Comparison of ENCODE assay signal across 1 cellular context in the genomic region with DNA sequence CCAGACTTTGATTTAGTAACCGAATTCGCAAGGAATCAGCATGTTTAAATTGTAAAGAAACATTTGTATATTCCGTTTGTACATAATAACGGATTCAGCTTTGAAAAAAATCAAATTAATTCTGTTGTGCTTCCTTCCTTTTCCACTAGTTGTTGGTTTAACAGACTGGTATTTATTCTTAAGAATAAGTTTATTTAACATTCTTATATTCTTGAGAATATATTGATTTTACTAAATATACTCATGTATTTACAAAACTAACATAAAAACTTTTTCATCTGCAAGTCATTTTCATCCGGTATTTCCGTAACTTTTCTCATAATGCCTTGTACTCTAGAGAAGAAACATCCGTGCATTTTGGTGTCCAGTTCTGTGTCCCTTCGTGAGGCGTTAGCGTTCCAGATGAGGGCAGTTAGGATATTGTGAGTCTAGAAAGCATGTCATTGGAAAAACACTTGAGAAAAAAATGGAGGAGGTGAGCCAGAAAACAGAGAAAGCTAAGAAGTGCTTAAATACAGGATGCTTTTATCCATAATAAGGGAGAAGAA.
TF ChIP-seq lines count a peak whose summit lies in the region.

No MANE protein-coding gene starts in this region.

TF ChIP-seq in H1, 55 proteins besides CTCF, POLR2A, EP300 and RAD21 (continued from another document):
- TF ChIP-seq CTBP2 (IDR thresholded peaks at IDR 0.05; ENCODE audit: borderline replicate concordance, insufficient read depth, insufficient read length, low read length) (no peak), BRCA1 (IDR thresholded peaks at IDR 0.05; ENCODE audit: low read depth, low read length) (no peak), SUZ12 (IDR thresholded peaks at IDR 0.05; ENCODE audit: low read length) (no peak), RNF2 (IDR thresholded peaks at IDR 0.05; ENCODE audit: borderline replicate concordance, low read depth, low read length, missing control alignments, poor library complexity, severe bottlenecking) (no peak), PHF8 (conservative IDR thresholded peaks at IDR 0.05; ENCODE audit: low read depth, low read length) (no peak), POLR2AphosphoS5 (IDR thresholded peaks at IDR 0.05; ENCODE audit: low read depth, low read length) (no peak), HDAC6 (IDR thresholded peaks at IDR 0.05; ENCODE audit: low read depth, low read length) (no peak), EGR1 (IDR thresholded peaks at IDR 0.05; ENCODE audit: borderline replicate concordance, low read depth, low read length) (no peak), KDM5A (IDR thresholded peaks at IDR 0.05; ENCODE audit: low read length) (no peak)
TF ChIP-seq in H1: peak in this region for 0.
